In the genomic region with DNA sequence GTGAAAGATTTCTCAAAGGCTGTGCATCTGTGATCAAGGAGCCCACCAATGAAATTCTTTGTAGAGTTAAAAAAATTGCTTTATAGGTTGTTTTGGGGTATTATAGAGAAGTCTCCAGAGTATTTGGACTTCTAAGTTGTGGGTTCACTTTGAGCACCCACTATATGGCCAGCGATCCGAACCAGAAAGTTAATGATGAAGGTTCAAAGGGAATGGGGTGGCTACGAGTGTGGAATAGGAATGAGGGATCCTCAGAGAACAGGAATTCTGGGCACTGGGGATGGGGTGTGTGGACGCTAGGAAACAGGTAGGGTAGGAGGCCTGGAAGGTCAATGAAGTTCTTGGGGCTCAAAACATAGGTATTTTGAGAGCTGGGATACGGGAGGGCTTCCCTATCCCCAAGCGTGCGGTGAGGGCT, we compare ENCODE assay signal across 10 cellular contexts. TPM values are rescaled to one million over a fixed set of nuclear protein-coding genes. Genes with fewer than 3 reads are reported as not detected.
DNase-seq lines count a peak whose midpoint lies in the region; ATAC-seq, FAIRE-seq and TF ChIP-seq lines count a peak whose summit lies in the region.
"Had no signal": no experiment of that assay in that cellular context is flagged by ENCODE, and none has a peak within 500 bp of the region (broad histone marks: within the 10 kb centered on the region; RNA-seq: fewer than 3 reads in every experiment).

No MANE protein-coding gene starts in this region.

- peak overlapping the region; percentile 60 for H3K9ac ChIP-seq in DND-41 (ENCODE audit: low read depth, low read length)

- H3K9me3 ChIP-seq in DND-41 (ENCODE audit: insufficient read depth, low read length, severe bottlenecking) (no peaks in the 10 kb centered on the region), Panc1 (ENCODE audit: control insufficient read depth, insufficient read depth, low read depth, low read length) (no peaks in the 10 kb centered on the region), esophagus (ENCODE audit: control insufficient read depth in 2 of 2, insufficient read depth in 1 of 2, low read depth in 1 of 2, low read length in 1 of 2) (no peaks in the 10 kb centered on the region), pancreas (no peaks in the 10 kb centered on the region)

- H3K27ac ChIP-seq in DND-41 (ENCODE audit: low read length) (peak overlapping the region; percentile 36), Panc1 (ENCODE audit: low read length) (peak overlapping the region; percentile 86), esophagus (ENCODE audit: low read depth in 2 of 2, low read length in 1 of 2) (no peak overlapping the region), pancreas (no peak overlapping the region)

- H3K27me3 ChIP-seq in DND-41 (ENCODE audit: insufficient read depth, low read length, poor library complexity) (no peaks in the 10 kb centered on the region), Panc1 (ENCODE audit: control insufficient read depth, insufficient read depth, low read length) (no peaks in the 10 kb centered on the region), esophagus (ENCODE audit: control insufficient read depth in 1 of 2, insufficient read depth in 2 of 2, low read length in 2 of 2) (no peaks in the 10 kb centered on the region), pancreas (no peaks in the 10 kb centered on the region)

- no peak for TF ChIP-seq CTCF in DND-41 (IDR thresholded peaks at IDR 0.05; ENCODE audit: borderline replicate concordance, extremely low read depth, low read length, poor library complexity, severe bottlenecking)
- no peak for TF ChIP-seq CTCF in Panc1 (IDR thresholded peaks at IDR 0.05)
- TF ChIP-seq CTCF in pancreas (IDR thresholded peaks at IDR 0.05), result no peak

- WGBS in esophagus, 2 donors, result 9% methylated on average over 7 of the region's 7 CpGs
- WGBS in pancreas, 2 donors, result 4 to 5% methylated on average over 7 of the region's 7 CpGs

- peak overlapping the region; percentile 98 for H3K4me2 ChIP-seq in DND-41 (ENCODE audit: insufficient read depth, low read length)

- H4K20me1 ChIP-seq in DND-41 (ENCODE audit: insufficient read depth, low read length), result peaks cover 48% of the 10 kb centered on the region

- CTCF ChIA-PET in Panc1 (lab: Charles Lee), result no interaction called here

- DNase-seq in DND-41 (no peak), Panc1 (ENCODE audit: low read depth, low spot score) (no peak), pancreas (no peak), kidney tubule cell (ENCODE audit: low spot score) (no peak), cerebellar nuclear complex (lab: John Stamatoyannopoulos, UW) (no peak), cortex of kidney (lab: John Stamatoyannopoulos, UW) (no peak)

- FAIRE-seq in pancreas (lab: Jason Lieb, UNC), result no peak

- peaks cover 16% of the 10 kb centered on the region for H3K36me3 ChIP-seq in DND-41 (ENCODE audit: insufficient read depth, low read length)
- H3K36me3 ChIP-seq in Panc1 (ENCODE audit: control insufficient read depth, insufficient read depth, low read length), result peaks cover 4% of the 10 kb centered on the region; the same call in 1 of the 2 replicates
- H3K36me3 ChIP-seq in esophagus (ENCODE audit: control insufficient read depth in 2 of 2, insufficient read depth in 2 of 2, low read length in 1 of 2), result no peaks in the 10 kb centered on the region
- no peaks in the 10 kb centered on the region for H3K36me3 ChIP-seq in pancreas

- intact Hi-C loops in Panc1 (cut with micrococcal nuclease; ENCODE audit: unreplicated experiment) (no loop called here), pancreas (cut with DNase I) (no loop called here)

- H3K4me3 ChIP-seq in DND-41 (ENCODE audit: low read depth in 1 of 2, low read length in 2 of 2) (peak overlapping the region; percentile 71 to 78), Panc1 (ENCODE audit: low read depth in 2 of 2, low read length in 2 of 2) (peak overlapping the region; percentile 71 to 84), esophagus (ENCODE audit: low read depth in 1 of 2, low read length in 2 of 2) (peak overlapping the region; percentile 81 to 87), pancreas (peak overlapping the region; percentile 69 to 87 (median 78))

- POLR2A ChIA-PET in Panc1 (lab: Charles Lee), result no interaction called here

- H3K79me2 ChIP-seq in DND-41 (ENCODE audit: insufficient read depth, low read length), result peaks cover 55% of the 10 kb centered on the region

- ATAC-seq in DND-41 (ENCODE audit: insufficient read depth, low read depth), result no peak
- no peak for ATAC-seq in Panc1
- no peak for ATAC-seq in pancreas
- ATAC-seq in HG03457 (IDR thresholded peaks at IDR 0.05; ENCODE audit: unreplicated experiment), result no peak

- peaks cover 28% of the 10 kb centered on the region for H3K4me1 ChIP-seq in DND-41 (ENCODE audit: insufficient read depth, low read length)
- H3K4me1 ChIP-seq in Panc1 (ENCODE audit: control insufficient read depth, insufficient read depth, low read length), result peaks cover 15% of the 10 kb centered on the region
- H3K4me1 ChIP-seq in esophagus (ENCODE audit: control insufficient read depth in 2 of 2, insufficient read depth in 2 of 2, low read length in 1 of 2), result peaks cover 0 to 15% of the 10 kb centered on the region in 2 donors
- peaks cover 36 to 56% (median 41%) of the 10 kb centered on the region in 3 donors for H3K4me1 ChIP-seq in pancreas

- H2AFZ ChIP-seq in DND-41 (ENCODE audit: low read depth, low read length), result no peak overlapping the region

- no TSS peak for BruUV-seq in Panc1 (replicated peaks; lab: Mats Ljungman, UMichigan)

- in situ Hi-C loops in Panc1 (cut with HindIII; ENCODE audit: low pct_unique_long_range_greater_than_20kb, low sequenced_read_pairs), result no loop called here

RNA-seq across cellular contexts. Expression of a gene that starts 0.8 kb away (rescaled TPM):
- total RNA-seq in Panc1 (2021; ENCODE audit: unreplicated experiment), result 40.0 TPM
- 36.8 TPM for polyA plus RNA-seq in Panc1 (2012; ENCODE audit: insufficient read length)
- polyA plus RNA-seq in esophagus, result 1 to 10 TPM; 2.6 to 3.6 TPM
- 10 to 100 TPM in 3 of 6 donors, 1 to 10 TPM in 3; 6.8 to 11.0 (median 10.4) TPM for total RNA-seq in pancreas
- 10 to 100 TPM; 12.2 to 19.1 TPM for polyA plus RNA-seq in pancreas

RNA-seq across cellular contexts. Expression of a gene that starts 39.9 kb away (rescaled TPM):
- total RNA-seq in Panc1 (2021; ENCODE audit: unreplicated experiment), result 0.13 TPM
- 0.08 TPM for polyA plus RNA-seq in Panc1 (2012; ENCODE audit: insufficient read length)
- polyA plus RNA-seq in esophagus, result not detected
- total RNA-seq in pancreas, result not detected
- polyA plus RNA-seq in pancreas, result not detected
- total RNA-seq: renal cortical epithelial cell; T-helper 2 cell treated with Interferon-gamma antibody and Interleukin-4, amounts not matched to agents 100 ng/mL and 5 ng/mL, for 36 hours had no signal

RNA-seq across cellular contexts. Expression of a gene that starts 59.1 kb away (rescaled TPM):
- not detected for total RNA-seq in Panc1 (2021; ENCODE audit: unreplicated experiment)
- polyA plus RNA-seq in Panc1 (2012; ENCODE audit: insufficient read length), result not detected
- not detected for polyA plus RNA-seq in esophagus
- under 1 TPM; 0.14 to 0.58 (median 0.36) TPM for total RNA-seq in pancreas
- polyA plus RNA-seq in pancreas, result 1 to 10 TPM; 2.0 to 2.6 TPM
- total RNA-seq: renal cortical epithelial cell; T-helper 2 cell treated with Interferon-gamma antibody and Interleukin-4, amounts not matched to agents 100 ng/mL and 5 ng/mL, for 36 hours had no signal

Comparison
In these comparisons a context has a peak if more than half of its experiments do, and no peak if none do; other contexts are left out.
1. H3K27ac ChIP-seq: peak in DND-41 (single experiment) and Panc1 (single experiment); none in esophagus (0 of 2) and pancreas (0 of 4).
2. Peak in every context shown above with its lines, with median percentiles within 50 percentile points of each other: H3K4me3 ChIP-seq.